8 cellular contexts compared by ENCODE assay signal in genomic region chr19:13093407-13094284, GRCh38. TPM values are rescaled to one million over a fixed set of nuclear protein-coding genes. Genes with fewer than 3 reads are reported as not detected.
DNase-seq lines count a peak whose midpoint lies in the region; ATAC-seq and TF ChIP-seq lines count a peak whose summit lies in the region.

No MANE protein-coding gene starts in this region.

- H3K4me3 ChIP-seq in KMS-11 (IDR thresholded peaks at IDR 0.05; ENCODE audit: insufficient read depth, low read depth, low read length) (no peak overlapping the region), Peyer's patch (no peak overlapping the region), fibroblast of mammary gland (ENCODE audit: control insufficient read depth, low read depth, low read length) (no peak overlapping the region), neural cell (ENCODE audit: low read length) (no peak overlapping the region)

- TF ChIP-seq POLR2A in Peyer's patch (IDR thresholded peaks at IDR 0.05): no peak

- H3K9me3 ChIP-seq in Peyer's patch: no peaks in the 10 kb centered on the region
- no peaks in the 10 kb centered on the region for H3K9me3 ChIP-seq in neural cell (ENCODE audit: low read length)

- H2AFZ ChIP-seq in KMS-11 (ENCODE audit: low read depth): no peak overlapping the region
- H2AFZ ChIP-seq in neural cell (ENCODE audit: low read depth, low read length): no peak overlapping the region

- H3K9ac ChIP-seq in KMS-11 (no peak overlapping the region), neural cell (ENCODE audit: low read length) (no peak overlapping the region)

- H3K27me3 ChIP-seq in KMS-11 (ENCODE audit: insufficient read depth, low read depth) (peaks cover 39% of the 10 kb centered on the region), Peyer's patch (no peaks in the 10 kb centered on the region), neural cell (ENCODE audit: insufficient read depth, low read depth, low read length) (peaks cover 47% of the 10 kb centered on the region)

- H3K4me2 ChIP-seq in KMS-11 (no peak overlapping the region; the same call in 1 of the 2 replicates), neural cell (ENCODE audit: low read length) (no peak overlapping the region)

- no peaks in the 10 kb centered on the region for H3K9me2 ChIP-seq in neural cell (ENCODE audit: insufficient read depth, low read length)

- H4K20me1 ChIP-seq in KMS-11 (ENCODE audit: insufficient read depth) (no peaks in the 10 kb centered on the region), neural cell (ENCODE audit: insufficient read depth) (no peaks in the 10 kb centered on the region)

- no peaks in the 10 kb centered on the region for H3K36me3 ChIP-seq in KMS-11 (ENCODE audit: insufficient read depth)
- H3K36me3 ChIP-seq in Peyer's patch: peaks cover 0 to 14% (median 0%) of the 10 kb centered on the region in 3 donors
- H3K36me3 ChIP-seq in neural cell (ENCODE audit: insufficient read depth, low read length): no peaks in the 10 kb centered on the region

- H3K4me1 ChIP-seq in KMS-11 (ENCODE audit: low read depth, poor library complexity, severe bottlenecking): peaks cover 29% of the 10 kb centered on the region
- peaks cover 0 to 49% (median 20%) of the 10 kb centered on the region in 4 donors for H3K4me1 ChIP-seq in Peyer's patch

- no peaks in the 10 kb centered on the region for H3K79me2 ChIP-seq in KMS-11 (ENCODE audit: insufficient read depth, low read depth)
- H3K79me2 ChIP-seq in neural cell (replicated peaks; ENCODE audit: insufficient read depth, low read length): no peaks in the 10 kb centered on the region

- peak; percentile 88 for DNase-seq in Daoy (ENCODE audit: low read depth)
- peak; percentile 69 to 92 (median 83) for DNase-seq in Peyer's patch
- DNase-seq in activated T-helper 1 cell treated with Interleukin-2 at 50 U/mL for 16 hours (ENCODE audit: low read depth): peak; percentile 63
- peak; percentile 82 for DNase-seq in fibroblast of mammary gland (ENCODE audit: low read depth)
- peak; percentile 82 for DNase-seq in stimulated activated naive CD8-positive, alpha-beta T cell treated with anti-CD3 and anti-CD28 coated beads, Interleukin-15, Interleukin-2, amounts not matched to agents 100 U/mL and 50 U/mL, for 24 hours

- H3K27ac ChIP-seq in KMS-11: no peak overlapping the region
- H3K27ac ChIP-seq in Peyer's patch: peak overlapping the region in 1 of 4 donors; percentile 92
- H3K27ac ChIP-seq in neural cell (ENCODE audit: low read length): no peak overlapping the region

- peak; percentile 76 for ATAC-seq in stimulated activated naive CD8-positive, alpha-beta T cell treated with anti-CD3 and anti-CD28 coated beads, Interleukin-15, Interleukin-2, amounts not matched to agents 100 U/mL and 50 U/mL, for 24 hours
- no peak for ATAC-seq in GM18861 (IDR thresholded peaks at IDR 0.05; ENCODE audit: unreplicated experiment)

- no peak for TF ChIP-seq EP300 in neural cell (conservative IDR thresholded peaks at IDR 0.05; ENCODE audit: poor library complexity, severe bottlenecking)

- TF ChIP-seq RAD21 in neural cell (conservative IDR thresholded peaks at IDR 0.05): peak; percentile 99

- TF ChIP-seq CTCF in KMS-11 (conservative IDR thresholded peaks at IDR 0.05; ENCODE audit: low read depth, low read length) (peak; percentile 93), Peyer's patch (IDR thresholded peaks at IDR 0.05) (peak; percentile 94 to 97 (median 96)), fibroblast of mammary gland (conservative IDR thresholded peaks at IDR 0.05; ENCODE audit: control insufficient read depth, insufficient read depth, low read depth, low read length) (peak; percentile 82), neural cell (IDR thresholded peaks at IDR 0.05; ENCODE audit: poor library complexity, severe bottlenecking) (peak; percentile 97)

- no peaks in the 10 kb centered on the region for H3F3A ChIP-seq in neural cell (ENCODE audit: insufficient read depth, low read length, poor library complexity, severe bottlenecking)

TF ChIP-seq in neural cell, 6 proteins besides CTCF, POLR2A, EP300 and RAD21:
- TF ChIP-seq SMC3 (conservative IDR thresholded peaks at IDR 0.05; ENCODE audit: poor library complexity) (peak; percentile 99), POLR2AphosphoS5 (IDR thresholded peaks at IDR 0.05) (no peak)

RNA-seq across cellular contexts. Expression of gene LYL1, which starts 9.0 kb away (rescaled TPM):
- 0.24 and 0.34 TPM in 2 replicates for total RNA-seq in Daoy (2014; rRNA removed; shearing (Covaris generic))
- total RNA-seq in Peyer's patch: 10 to 100 TPM in 1 of 4 donors, 1 to 10 TPM in 3; 1.2 to 21.5 (median 4.9) TPM
- polyA plus RNA-seq in neural cell: not detected in 2 replicates
- not detected in 2 replicates for polyA minus RNA-seq in neural cell

RNA-seq across cellular contexts. Expression of gene TRMT1, which starts 22.9 kb away (rescaled TPM):
- 61.6 and 67.5 TPM in 2 replicates for total RNA-seq in Daoy (2014; rRNA removed; shearing (Covaris generic))
- total RNA-seq in Peyer's patch: 10 to 100 TPM; 27.1 to 71.8 (median 28.3) TPM
- polyA plus RNA-seq in neural cell: 80.3 and 94.4 TPM in 2 replicates
- polyA minus RNA-seq in neural cell: 19.0 and 19.3 TPM in 2 replicates

RNA-seq across cellular contexts. Expression of gene NACC1, which starts 24.4 kb away (rescaled TPM):
- 50.6 and 51.2 TPM in 2 replicates for total RNA-seq in Daoy (2014; rRNA removed; shearing (Covaris generic))
- total RNA-seq in Peyer's patch: 10 to 100 TPM; 21.5 to 48.0 (median 37.1) TPM
- 11.6 and 16.1 TPM in 2 replicates for polyA plus RNA-seq in neural cell
- 13.9 and 16.6 TPM in 2 replicates for polyA minus RNA-seq in neural cell

RNA-seq across cellular contexts. Expression of gene STX10, which starts 56.5 kb away (rescaled TPM):
- 88.8 and 89.8 TPM in 2 replicates for total RNA-seq in Daoy (2014; rRNA removed; shearing (Covaris generic))
- 100 to 1,000 TPM in 2 of 4 donors, 10 to 100 TPM in 2; 78.1 to 199 (median 107) TPM for total RNA-seq in Peyer's patch
- polyA plus RNA-seq in neural cell: 157 and 191 TPM in 2 replicates
- polyA minus RNA-seq in neural cell: 38.1 and 42.4 TPM in 2 replicates

RNA-seq across cellular contexts. Expression of gene IER2, which starts 56.6 kb away (rescaled TPM):
- 23.7 and 27.3 TPM in 2 replicates for total RNA-seq in Daoy (2014; rRNA removed; shearing (Covaris generic))
- total RNA-seq in Peyer's patch: 100 to 1,000 TPM in 1 of 4 donors, 10 to 100 TPM in 3; 72.2 to 229 (median 85.6) TPM
- 23.3 and 25.9 TPM in 2 replicates for polyA plus RNA-seq in neural cell
- polyA minus RNA-seq in neural cell: 14.8 and 19.5 TPM in 2 replicates
